ENCODE assay signal across 32 cellular contexts in the genomic region with DNA sequence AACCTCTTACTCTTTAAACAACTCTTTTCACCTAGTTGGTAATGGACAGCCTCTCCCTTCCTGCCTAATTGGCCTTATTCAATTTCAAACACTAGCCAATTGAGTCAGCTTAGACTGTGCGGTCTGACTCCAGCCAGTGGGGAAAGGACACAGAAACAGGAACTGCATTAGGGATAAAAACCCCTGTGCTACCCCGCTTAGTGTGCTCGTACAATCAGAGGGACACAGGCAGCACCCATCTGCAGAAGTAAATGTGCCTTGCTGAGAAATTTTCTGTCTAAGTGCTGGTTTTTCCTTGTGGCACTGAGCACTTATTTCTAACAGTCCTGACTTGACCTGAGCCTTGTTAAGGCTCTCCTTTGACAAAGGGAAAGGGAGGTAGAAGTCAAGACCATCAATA. TPM values are rescaled to one million over a fixed set of nuclear protein-coding genes. Genes with fewer than 3 reads are reported as not detected.
"Had no signal": no experiment of that assay in that cellular context is flagged by ENCODE, and none has a peak within 500 bp of the region (broad histone marks: within the 10 kb centered on the region; RNA-seq: fewer than 3 reads in every experiment).

No MANE protein-coding gene starts in this region.

- H3K27ac Mint-ChIP-seq: dendritic cell treated with granulocyte-macrophage colony-stimulating factor and Interleukin-4, amounts not matched to agents 40 ng/mL and 50 ng/mL, for 4 days; endodermal cell; stimulated activated memory B cell treated with anti-CD40 and anti-IgM and Interleukin-4, amounts not matched to agents 10 μg/mL and 1 μg/mL and 100 μg/mL, for 72 hours; stimulated activated naive CD8-positive, alpha-beta T cell treated with anti-CD3 and anti-CD28 coated beads, Interleukin-15, amount 100 ng/mL, for 72 hours; T-helper 1 cell treated with Interleukin-12 subunit alpha and Interleukin-12 subunit beta and Interleukin-4 antibody, amounts not matched to agents 30 μg/mL and 1 μg/mL, for 36 hours; type B pancreatic cell had no signal

- H3K4me1 Mint-ChIP-seq: neural crest cell had no signal

- H3K27me3 ChIP-seq: heart right ventricle, sigmoid colon, uterus had no signal

- H3K4me3 ChIP-seq: heart right ventricle, psoas muscle, sigmoid colon, uterus had no signal

- H3K4me1 ChIP-seq: parathyroid adenoma, psoas muscle, sigmoid colon, uterus had no signal

- H3K36me3 Mint-ChIP-seq: type B pancreatic cell had no signal

- H3K4me3 Mint-ChIP-seq: central memory CD8-positive, alpha-beta T cell; dendritic cell treated with granulocyte-macrophage colony-stimulating factor and Interleukin-4, amounts not matched to agents 40 ng/mL and 50 ng/mL, for 4 days; endodermal cell; naive thymus-derived CD8-positive, alpha-beta T cell; neural crest cell; stimulated activated memory B cell treated with anti-CD40 and anti-IgM and Interleukin-4, amounts not matched to agents 10 μg/mL and 1 μg/mL and 100 μg/mL, for 72 hours; stimulated activated naive CD8-positive, alpha-beta T cell treated with anti-CD3 and anti-CD28 coated beads, Interleukin-15, amount 100 ng/mL, for 72 hours; T-helper 1 cell treated with Interleukin-12 subunit alpha and Interleukin-12 subunit beta and Interleukin-4 antibody, amounts not matched to agents 30 μg/mL and 1 μg/mL, for 36 hours; type B pancreatic cell had no signal

- DNase-seq: activated CD4-positive, alpha-beta T cell treated with anti-CD3 and anti-CD28 coated beads for 48 hours; activated CD4-positive, alpha-beta T cell treated with anti-CD3 and anti-CD28 coated beads, Interleukin-2, amount 50 U/mL, for 48 hours; activated effector memory CD4-positive, alpha-beta T cell treated with Interleukin-2 at 50 U/mL for 16 hours; activated naive CD4-positive, alpha-beta T cell treated with anti-CD3 and anti-CD28 coated beads, Interleukin-2, amount 50 U/mL, for 16 hours; anterior cingulate cortex; endodermal cell; foreskin fibroblast; heart right ventricle; midbrain; naive thymus-derived CD8-positive, alpha-beta T cell; occipital lobe; psoas muscle; sigmoid colon; small intestine; stimulated activated CD4-positive, alpha-beta T cell treated with anti-CD3 and anti-CD28 coated beads, Interleukin-4, amount 100 ng/mL, for 24 hours; stimulated activated naive CD8-positive, alpha-beta T cell treated with anti-CD3 and anti-CD28 coated beads, Interleukin-15, amount 100 ng/mL, for 72 hours; substantia nigra; T-helper 9 cell; uterus; WERI-Rb-1 had no signal

- ATAC-seq: activated CD4-positive, CD25-positive, alpha-beta regulatory T cell treated with anti-CD3 and anti-CD28 coated beads, Interleukin-2, amount 50 U/mL, for 24 hours; esophagus mucosa; heart right ventricle; naive thymus-derived CD8-positive, alpha-beta T cell; psoas muscle; stimulated activated memory B cell treated with anti-CD40 and anti-IgM and Interleukin-4, amounts not matched to agents 10 μg/mL and 1 μg/mL and 100 μg/mL, for 72 hours; stimulated activated naive CD8-positive, alpha-beta T cell treated with anti-CD3 and anti-CD28 coated beads, Interleukin-15, amount 100 ng/mL, for 72 hours had no signal

- FAIRE-seq: bronchial epithelial cell, small intestine had no signal

- H3K27me3 Mint-ChIP-seq: central memory CD8-positive, alpha-beta T cell; dendritic cell treated with granulocyte-macrophage colony-stimulating factor and Interleukin-4, amounts not matched to agents 40 ng/mL and 50 ng/mL, for 4 days; naive thymus-derived CD8-positive, alpha-beta T cell; stimulated activated naive CD8-positive, alpha-beta T cell treated with anti-CD3 and anti-CD28 coated beads, Interleukin-15, amount 100 ng/mL, for 72 hours; type B pancreatic cell had no signal

- H3K36me3 ChIP-seq: heart right ventricle, sigmoid colon, uterus, WERI-Rb-1 had no signal

- H3K27ac ChIP-seq: heart right ventricle, parathyroid adenoma, psoas muscle, sigmoid colon, uterus, WERI-Rb-1 had no signal

RNA-seq across cellular contexts. Expression of gene CD2, which starts 6.0 kb away (rescaled TPM):
- total RNA-seq: bronchial epithelial cell, endodermal cell, glomerular endothelial cell, kidney epithelial cell, neural crest cell, occipital lobe had no signal
